Comparison of ENCODE assay signal across 22 cellular contexts in genomic region chr1:79587229-79587628, GRCh38.
A peak's percentile ranks its signal among the peaks of the same experiment; 100 is the strongest.
DNase-seq lines count a peak whose midpoint lies in the region; ATAC-seq and TF ChIP-seq lines count a peak whose summit lies in the region.
"Had no signal": no experiment of that assay in that cellular context is flagged by ENCODE, and none has a peak within 500 bp of the region (broad histone marks: within the 10 kb centered on the region; RNA-seq: fewer than 3 reads in every experiment).

No MANE protein-coding gene starts in this region.

- H3K4me3 ChIP-seq in OCI-LY1 (ENCODE audit: low read depth, low read length, poor library complexity, severe bottlenecking): no peak overlapping the region
- H3K4me3 ChIP-seq in epithelial cell of proximal tubule (ENCODE audit: low read depth, low read length): no peak overlapping the region
- no peak overlapping the region for H3K4me3 ChIP-seq in naive thymus-derived CD4-positive, alpha-beta T cell (ENCODE audit: low read length)
- H3K4me3 ChIP-seq: HAP-1, PC-9 had no signal

- no peak overlapping the region for H3K27ac ChIP-seq in OCI-LY1 (ENCODE audit: low read depth, low read length, poor library complexity, severe bottlenecking)
- no peak overlapping the region for H3K27ac ChIP-seq in naive thymus-derived CD4-positive, alpha-beta T cell (ENCODE audit: low read depth, low read length)
- H3K27ac ChIP-seq: 22Rv1, HL-60, PC-9, RWPE1 had no signal

- POLR2A ChIA-PET in naive thymus-derived CD4-positive, alpha-beta T cell (lab: Charles Lee): no interaction called here

- H3K4me1 ChIP-seq in OCI-LY1 (ENCODE audit: insufficient read depth, low read length, severe bottlenecking): peaks cover 3% of the 10 kb centered on the region
- H3K4me1 ChIP-seq in naive thymus-derived CD4-positive, alpha-beta T cell (ENCODE audit: control insufficient read depth in 2 of 2, insufficient read depth in 2 of 2, low read length in 2 of 2): no peaks in the 10 kb centered on the region
- H3K4me1 ChIP-seq: HAP-1 had no signal

- H4K20me1 ChIP-seq in OCI-LY1 (ENCODE audit: insufficient read depth, low read length): no peaks in the 10 kb centered on the region

- H3K9ac ChIP-seq in OCI-LY1 (ENCODE audit: low read length): no peak overlapping the region

- H3K4me3 Mint-ChIP-seq in naive thymus-derived CD4-positive, alpha-beta T cell: no peak overlapping the region
- H3K4me3 Mint-ChIP-seq: CD4-positive, alpha-beta T cell had no signal

- no peaks in the 10 kb centered on the region for H3K36me3 ChIP-seq in OCI-LY1 (ENCODE audit: insufficient read depth, low read length)
- no peaks in the 10 kb centered on the region for H3K36me3 ChIP-seq in naive thymus-derived CD4-positive, alpha-beta T cell (ENCODE audit: control insufficient read depth in 2 of 3, insufficient read depth in 3 of 3, low read length in 3 of 3)
- H3K36me3 ChIP-seq: HAP-1 had no signal

- H3F3A ChIP-seq in OCI-LY1 (ENCODE audit: insufficient read depth, low read length): no peaks in the 10 kb centered on the region

- no peaks in the 10 kb centered on the region for H3K4me1 Mint-ChIP-seq in naive thymus-derived CD4-positive, alpha-beta T cell

- H2AFZ ChIP-seq in OCI-LY1 (ENCODE audit: low read length): no peak overlapping the region
- H2AFZ ChIP-seq: PC-9 had no signal

- H3K36me3 Mint-ChIP-seq in naive thymus-derived CD4-positive, alpha-beta T cell: no peaks in the 10 kb centered on the region

- no peaks in the 10 kb centered on the region for H3K9me3 ChIP-seq in OCI-LY1 (ENCODE audit: low read length)
- no peaks in the 10 kb centered on the region for H3K9me3 ChIP-seq in naive thymus-derived CD4-positive, alpha-beta T cell (ENCODE audit: control insufficient read depth in 2 of 3, low read length in 3 of 3)
- H3K9me3 ChIP-seq: HAP-1 had no signal

- TF ChIP-seq CTCF in OCI-LY1 (IDR thresholded peaks at IDR 0.05; ENCODE audit: low read length) (peak; percentile 23; the same call in 1 of the 2 replicates), epithelial cell of proximal tubule (conservative IDR thresholded peaks at IDR 0.05; ENCODE audit: low read depth, low read length) (peak; percentile 39)

- peaks cover 2 to 23% (median 10%) of the 10 kb centered on the region in 11 donors for H3K9me3 Mint-ChIP-seq in naive thymus-derived CD4-positive, alpha-beta T cell

- H3K79me2 ChIP-seq in OCI-LY1 (ENCODE audit: insufficient read depth, low read length): no peaks in the 10 kb centered on the region

- H3K9me2 ChIP-seq in OCI-LY1 (ENCODE audit: low read depth, low read length): no peaks in the 10 kb centered on the region

- intact Hi-C loops in naive thymus-derived CD4-positive, alpha-beta T cell (cut with micrococcal nuclease): no loop called here
- intact Hi-C loops in head of caudate nucleus (cut with DNase I): no loop called here

- no peaks in the 10 kb centered on the region for H3K27me3 Mint-ChIP-seq in naive thymus-derived CD4-positive, alpha-beta T cell
- H3K27me3 Mint-ChIP-seq: CD4-positive, alpha-beta T cell had no signal

- no peaks in the 10 kb centered on the region for H3K27me3 ChIP-seq in OCI-LY1 (ENCODE audit: insufficient read depth, low read length)
- no peaks in the 10 kb centered on the region for H3K27me3 ChIP-seq in naive thymus-derived CD4-positive, alpha-beta T cell (ENCODE audit: control insufficient read depth in 2 of 2, insufficient read depth in 2 of 2, low read length in 2 of 2)

- no peak overlapping the region for H3K27ac Mint-ChIP-seq in naive thymus-derived CD4-positive, alpha-beta T cell
- H3K27ac Mint-ChIP-seq: CD4-positive, alpha-beta T cell had no signal

- DNase-seq in NCI-H2107 treated with DMSO at 0.1 percent for 48 hours (lab: John Stamatoyannopoulos, UW; ENCODE audit: unreplicated experiment) (peak; percentile 39), NCI-H2107 (lab: John Stamatoyannopoulos, UW) (no peak), epithelial cell of proximal tubule (ENCODE audit: low read depth) (no peak), renal cortical epithelial cell (ENCODE audit: low read depth) (peak; percentile 15), head of caudate nucleus (no peak)
- DNase-seq in naive thymus-derived CD4-positive, alpha-beta T cell: no peak
- DNase-seq: CD4-positive, alpha-beta T cell; DMS153; GF-D8; NCI-H1105; NCI-H2081; NCI-H2227 treated with DMSO at 0.1 percent for 48 hours; NCI-H510A treated with DMSO at 0.1 percent for 48 hours; NCI-H774; PC-9; SIG-M5 had no signal

- no peak overlapping the region for H3K4me2 ChIP-seq in OCI-LY1 (ENCODE audit: low read length)
- H3K4me2 ChIP-seq: PC-9 had no signal

- ATAC-seq in GM18867 (IDR thresholded peaks at IDR 0.05; ENCODE audit: unreplicated experiment): no peak
- no peak for ATAC-seq in naive thymus-derived CD4-positive, alpha-beta T cell

- CTCF ChIA-PET in naive thymus-derived CD4-positive, alpha-beta T cell (lab: Charles Lee): no interaction called here

Comparison
In these comparisons a context has a peak if more than half of its experiments do, and no peak if none do; other contexts are left out.
1. DNase-seq: peak in NCI-H2107 treated with DMSO at 0.1 percent for 48 hours (single experiment) and renal cortical epithelial cell (single experiment); none in NCI-H2107 (single experiment), epithelial cell of proximal tubule (single experiment), naive thymus-derived CD4-positive, alpha-beta T cell (0 of 9) and head of caudate nucleus (0 of 42).